Comparison of ENCODE assay signal across 9 cellular contexts in genomic region chr5:179344301-179345178, GRCh38. TPM values are rescaled to one million over a fixed set of nuclear protein-coding genes. Genes with fewer than 3 reads are reported as not detected.
DNase-seq lines count a peak whose midpoint lies in the region; ATAC-seq and TF ChIP-seq lines count a peak whose summit lies in the region.
"Had no signal": no experiment of that assay in that cellular context is flagged by ENCODE, and none has a peak within 500 bp of the region (broad histone marks: within the 10 kb centered on the region; RNA-seq: fewer than 3 reads in every experiment).

No MANE protein-coding gene starts in this region.

- H3K36me3 ChIP-seq in ascending aorta: peaks cover 0 to 3% of the 10 kb centered on the region in 2 donors
- H3K36me3 ChIP-seq in iPS-15b (ENCODE audit: control insufficient read depth, insufficient read depth, low read length): no peaks in the 10 kb centered on the region
- H3K36me3 ChIP-seq in gastrocnemius medialis: no peaks in the 10 kb centered on the region
- H3K36me3 ChIP-seq in Caco-2 (ENCODE audit: control insufficient read depth, insufficient read depth, low read length): no peaks in the 10 kb centered on the region

- intact Hi-C loops in ascending aorta (cut with DNase I) (loop anchor here (1.0 to 10.0 kb wide), 4 partner anchors 30 to 174 kb away; no protein-coding TSS in a partner anchor), gastrocnemius medialis (cut with DNase I; ENCODE audit: low total_unique reads) (loop anchor here (2.0 to 5.0 kb wide), 3 partner anchors 80 to 178 kb away; no protein-coding TSS in a partner anchor), Caco-2 (cut with micrococcal nuclease; ENCODE audit: unreplicated experiment) (no loop called here)

- TF ChIP-seq CTCF in ascending aorta (IDR thresholded peaks at IDR 0.05): peak in 2 of 3 experiments; percentile 14
- TF ChIP-seq CTCF in gastrocnemius medialis (IDR thresholded peaks at IDR 0.05 in 4 of 5, conservative IDR thresholded peaks at IDR 0.05 in 1 of 5): peak in 1 of 5 experiments; percentile 17
- no peak for TF ChIP-seq CTCF in Caco-2 (IDR thresholded peaks at IDR 0.05; ENCODE audit: insufficient read depth in 1 of 2, low read depth in 1 of 2, low read length in 1 of 2, severe bottlenecking in 1 of 2, unreplicated experiment in 1 of 2)

- no peak for TF ChIP-seq POLR2A in gastrocnemius medialis (IDR thresholded peaks at IDR 0.05)

- H3K4me3 ChIP-seq in ascending aorta (peak overlapping the region; percentile 72 to 80), iPS-15b (ENCODE audit: low read depth, low read length) (peak overlapping the region; percentile 70), gastrocnemius medialis (peak overlapping the region; percentile 52 to 61 (median 56)), Caco-2 (ENCODE audit: low read depth, low read length) (no peak overlapping the region)

- in situ Hi-C loops in gastrocnemius medialis (cut with MboI; ENCODE audit: low sequenced_read_pairs in 4 of 4): no loop called here

- H3K4me1 ChIP-seq in ascending aorta (peaks cover 6 to 15% of the 10 kb centered on the region in 2 donors), iPS-15b (ENCODE audit: control insufficient read depth, insufficient read depth, low read length) (peaks cover 5% of the 10 kb centered on the region), gastrocnemius medialis (peaks cover 7 to 12% of the 10 kb centered on the region in 2 donors), Caco-2 (no peaks in the 10 kb centered on the region)

- peak overlapping the region; percentile 12 for H3K9ac ChIP-seq in iPS-15b (ENCODE audit: low read depth, low read length)

- H3K36me3 Mint-ChIP-seq in Caco-2 (ENCODE audit: insufficient read depth, unreplicated experiment): no peaks in the 10 kb centered on the region

- H3K27ac Mint-ChIP-seq in Caco-2 (ENCODE audit: unreplicated experiment): no peak overlapping the region

- peak; percentile 15 to 29 for ATAC-seq in gastrocnemius medialis
- no peak for ATAC-seq in GM19351 (IDR thresholded peaks at IDR 0.05; ENCODE audit: unreplicated experiment)

- CTCF ChIA-PET in Caco-2 (lab: Charles Lee): no interaction called here

- H3K27me3 Mint-ChIP-seq in Caco-2 (ENCODE audit: insufficient read depth, unreplicated experiment): peaks cover 28% of the 10 kb centered on the region

- H3K27me3 ChIP-seq in ascending aorta (no peaks in the 10 kb centered on the region), iPS-15b (ENCODE audit: control insufficient read depth, insufficient read depth, low read length) (peaks cover 50% of the 10 kb centered on the region), gastrocnemius medialis (peaks cover 22 to 30% (median 25%) of the 10 kb centered on the region in 3 donors), Caco-2 (replicated peaks; ENCODE audit: control insufficient read depth, insufficient read depth, low read length) (no peaks in the 10 kb centered on the region)

- H3K9me3 Mint-ChIP-seq in Caco-2 (ENCODE audit: unreplicated experiment): no peaks in the 10 kb centered on the region

- H3K4me1 Mint-ChIP-seq in Caco-2 (ENCODE audit: low read depth, unreplicated experiment): peaks cover 5% of the 10 kb centered on the region

- H3K27ac ChIP-seq in ascending aorta (peak overlapping the region; percentile 60 to 64), gastrocnemius medialis (peak overlapping the region in 3 of 4 donors; percentile 46 to 52 (median 47))

- BruUV-seq in Caco-2 (replicated peaks; lab: Mats Ljungman, UMichigan): no TSS peak

- H3K9me3 ChIP-seq in ascending aorta (no peaks in the 10 kb centered on the region), iPS-15b (ENCODE audit: control insufficient read depth, insufficient read depth, low read length) (no peaks in the 10 kb centered on the region), gastrocnemius medialis (no peaks in the 10 kb centered on the region), Caco-2 (no peaks in the 10 kb centered on the region)

- POLR2A ChIA-PET in Caco-2 (lab: Charles Lee): no interaction called here

- H3K4me3 Mint-ChIP-seq in Caco-2 (ENCODE audit: unreplicated experiment): no peak overlapping the region

- DNase-seq in ELR (ENCODE audit: low read depth) (peak; percentile 62), ascending aorta (ENCODE audit: low spot score in 2 of 2) (no peak), gastrocnemius medialis (no peak), Caco-2 (no peak), OCI-M2 (lab: John Stamatoyannopoulos, UW; ENCODE audit: unreplicated experiment) (no peak)
- no peak for DNase-seq in stimulated activated CD4-positive, alpha-beta T cell treated with anti-CD3 and anti-CD28 coated beads, Interleukin-2, amount 100 ng/mL, for 24 hours
- DNase-seq: stimulated activated CD4-positive, alpha-beta T cell treated with anti-CD3 and anti-CD28 coated beads, Interleukin-12 subunit alpha, Interleukin-12 subunit beta, amount 100 ng/mL, for 4 hours had no signal

RNA-seq across cellular contexts. Expression of gene ADAMTS2, which starts 0.7 kb away (rescaled TPM):
- total RNA-seq in ascending aorta (51.0 TPM), gastrocnemius medialis (1 to 10 TPM in 3 of 4 donors, under 1 TPM in 1; 0.78 to 3.8 (median 2.0) TPM), Caco-2 (2022) (0.05 and 0.23 TPM in 2 replicates)

Comparison
In these comparisons a context has a peak if more than half of its experiments do, and no peak if none do; other contexts are left out.
1. CTCF ChIP-seq: peak in ascending aorta (2 of 3); none in Caco-2 (0 of 2).
2. RNA of gene ADAMTS2, which starts 0.7 kb away (total RNA-seq): 51.0 TPM in ascending aorta (single experiment); 0.78 to 3.8 TPM in gastrocnemius medialis and 0.05 to 0.23 TPM in Caco-2; every median in the first group is over 10 times any median in the second.